7 cellular contexts compared by ENCODE assay signal in genomic region chr6:136719280-136720044, GRCh38.
A peak's percentile ranks its signal among the peaks of the same experiment; 100 is the strongest.
DNase-seq lines count a peak whose midpoint lies in the region; ATAC-seq and TF ChIP-seq lines count a peak whose summit lies in the region.

No MANE protein-coding gene starts in this region.

- TF ChIP-seq POLR2A in vagina (IDR thresholded peaks at IDR 0.05) (no peak), upper lobe of left lung (IDR thresholded peaks at IDR 0.05) (no peak)

- H3K27me3 ChIP-seq in osteoblast (ENCODE audit: insufficient read depth, low read length) (no peaks in the 10 kb centered on the region), vagina (no peaks in the 10 kb centered on the region), upper lobe of left lung (no peaks in the 10 kb centered on the region)

- no peak for DNase-seq in SK-N-MC (ENCODE audit: low read depth, low spot score)
- DNase-seq in osteoblast (ENCODE audit: insufficient read length, low spot score, missing footprints), result no peak
- DNase-seq in vagina (ENCODE audit: extremely low spot score in 2 of 2), result no peak
- no peak for DNase-seq in activated effector memory CD4-positive, alpha-beta T cell treated with Interleukin-2 at 50 U/mL for 16 hours
- no peak for DNase-seq in upper lobe of left lung

- H3K27ac ChIP-seq in SK-N-MC (peak overlapping the region; percentile 55), osteoblast (ENCODE audit: low read depth, low read length) (no peak overlapping the region), vagina (no peak overlapping the region), upper lobe of left lung (no peak overlapping the region)

- peaks cover 19% of the 10 kb centered on the region for H3K4me1 ChIP-seq in osteoblast (ENCODE audit: insufficient read depth, low read length)
- peaks cover 17% of the 10 kb centered on the region for H3K4me1 ChIP-seq in vagina
- peaks cover 21 to 29% (median 27%) of the 10 kb centered on the region in 4 donors for H3K4me1 ChIP-seq in upper lobe of left lung

- intact Hi-C loops in vagina (cut with DNase I), result no loop called here

- H3K4me2 ChIP-seq in osteoblast (ENCODE audit: insufficient read depth, low read length), result no peak overlapping the region

- peak overlapping the region; percentile 10 for H2AFZ ChIP-seq in osteoblast (ENCODE audit: low read length)

- ATAC-seq in GM19025 (IDR thresholded peaks at IDR 0.05; ENCODE audit: low read depth, unreplicated experiment) (peak; percentile 31), HG02678 (IDR thresholded peaks at IDR 0.05; ENCODE audit: unreplicated experiment) (peak; percentile 32), upper lobe of left lung (ENCODE audit: low FRiP score in 2 of 2) (no peak)

- H3K79me2 ChIP-seq in osteoblast (ENCODE audit: insufficient read depth, low read length), result no peaks in the 10 kb centered on the region

- no peak overlapping the region for H3K9ac ChIP-seq in SK-N-MC (ENCODE audit: insufficient read length)

- H3K9me3 ChIP-seq in SK-N-MC (ENCODE audit: low read depth, low read length) (peaks cover 5% of the 10 kb centered on the region; the same call in 1 of the 2 replicates), osteoblast (ENCODE audit: low read depth, low read length) (no peaks in the 10 kb centered on the region), vagina (no peaks in the 10 kb centered on the region), upper lobe of left lung (no peaks in the 10 kb centered on the region)

- H3K4me3 ChIP-seq in SK-N-MC (no peak overlapping the region), osteoblast (ENCODE audit: insufficient read depth, low read length) (no peak overlapping the region), vagina (no peak overlapping the region), upper lobe of left lung (no peak overlapping the region)

- H3K36me3 ChIP-seq in SK-N-MC (ENCODE audit: insufficient read depth, low read length), result 0 out of 2 replicates have a peak, but pooled peaks cover 2% of the 10 kb centered on the region
- H3K36me3 ChIP-seq in osteoblast (ENCODE audit: insufficient read depth, low read length), result no peaks in the 10 kb centered on the region
- peaks cover 0 to 6% of the 10 kb centered on the region in 2 donors for H3K36me3 ChIP-seq in vagina
- H3K36me3 ChIP-seq in upper lobe of left lung, result no peaks in the 10 kb centered on the region

- 68% methylated on average over 2 of the region's 2 CpGs for WGBS in upper lobe of left lung, 2 donors

- no peak for TF ChIP-seq EP300 in upper lobe of left lung (IDR thresholded peaks at IDR 0.05)

- no peak for TF ChIP-seq CTCF in osteoblast (IDR thresholded peaks at IDR 0.05; ENCODE audit: extremely low read depth, low read depth, low read length)
- TF ChIP-seq CTCF in vagina (IDR thresholded peaks at IDR 0.05), result no peak
- TF ChIP-seq CTCF in upper lobe of left lung (IDR thresholded peaks at IDR 0.05), result no peak

- no peaks in the 10 kb centered on the region for H4K20me1 ChIP-seq in osteoblast (ENCODE audit: insufficient read depth, low read length)

Comparison
In these comparisons a context has a peak if more than half of its experiments do, and no peak if none do; other contexts are left out.
1. ATAC-seq: peak in GM19025 (single experiment) and HG02678 (single experiment); none in upper lobe of left lung (0 of 2).